ENCODE assay signal across 18 cellular contexts in the genomic region with DNA sequence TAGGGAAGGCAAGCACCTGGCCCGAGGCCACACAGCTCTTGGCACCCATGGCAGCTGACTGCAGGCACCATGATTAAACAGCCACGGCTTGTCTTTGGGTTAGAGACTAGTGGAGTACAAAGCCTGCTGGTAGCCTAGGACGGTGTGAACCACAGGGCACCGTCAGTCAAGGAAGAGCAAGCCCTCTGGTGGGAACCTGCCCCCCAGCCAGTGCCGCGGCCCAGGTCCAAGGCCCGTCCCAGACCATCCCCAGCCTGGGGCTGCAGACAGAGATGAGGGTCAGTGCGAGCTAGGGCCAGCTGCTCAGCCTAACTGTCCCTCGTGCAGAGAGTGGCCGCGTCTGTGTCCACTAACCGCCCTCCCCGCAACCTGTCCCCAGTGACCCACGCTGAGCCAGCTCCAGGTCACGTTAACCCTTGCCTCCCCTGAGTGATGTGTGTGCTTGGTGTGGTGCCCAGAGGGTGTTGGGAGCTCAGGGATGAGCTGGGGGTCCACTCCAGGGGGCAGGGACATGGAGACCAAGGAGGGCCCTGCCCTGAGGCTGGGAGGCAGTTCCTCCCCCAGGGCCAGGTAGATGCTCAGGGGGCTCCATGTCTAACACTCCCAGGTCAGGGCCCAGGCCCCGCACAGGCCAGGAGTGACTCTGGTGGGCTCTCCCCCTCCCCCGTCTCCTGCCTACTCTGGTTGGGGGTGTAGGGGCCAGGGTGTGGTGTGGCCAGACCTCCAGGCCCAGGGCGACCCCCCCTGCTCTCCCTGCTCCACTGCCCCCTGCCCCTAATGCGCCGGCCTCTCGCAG. TPM values are rescaled to one million over a fixed set of nuclear protein-coding genes. Genes with fewer than 3 reads are reported as not detected.
"Had no signal": no experiment of that assay in that cellular context is flagged by ENCODE, and none has a peak within 500 bp of the region (broad histone marks: within the 10 kb centered on the region; RNA-seq: fewer than 3 reads in every experiment).

No MANE protein-coding gene starts in this region.

- H3K27me3 Mint-ChIP-seq: activated naive CD8-positive, alpha-beta T cell had no signal

- H3K4me1 ChIP-seq: left lung, pancreas had no signal

- H3K27ac Mint-ChIP-seq: activated CD4-positive, alpha-beta memory T cell treated with anti-CD3 and anti-CD28 coated beads for 36 hours; activated naive CD8-positive, alpha-beta T cell; brain; memory B cell; nephron had no signal

- H3K36me3 ChIP-seq: pancreas had no signal

- H3K27me3 ChIP-seq: pancreas had no signal

- H3K4me1 Mint-ChIP-seq: memory B cell had no signal

- DNase-seq: activated CD4-positive, alpha-beta memory T cell treated with anti-CD3 and anti-CD28 coated beads for 36 hours; activated CD4-positive, alpha-beta T cell treated with anti-CD3 and anti-CD28 coated beads for 1 hour; activated gamma-delta T cell; activated T-cell treated with anti-CD3 and anti-CD28 coated beads, Interleukin-2, amount 50 U/mL, for 48 hours; spleen; stimulated activated CD4-positive, alpha-beta T cell treated with anti-CD3 and anti-CD28 coated beads, Interleukin-2, amount 100 ng/mL, for 24 hours; stimulated activated naive CD4-positive, alpha-beta T cell had no signal

- H3K9me3 ChIP-seq: left lung, pancreas, spleen had no signal

- H3K4me3 ChIP-seq: left lung, pancreas, spleen had no signal

- H3K9me3 Mint-ChIP-seq: activated CD4-positive, alpha-beta memory T cell treated with anti-CD3 and anti-CD28 coated beads for 36 hours; brain; memory B cell; nephron had no signal

- H3K27ac ChIP-seq: left lung, pancreas, spleen had no signal

- ATAC-seq: left lung had no signal

- H3K4me3 Mint-ChIP-seq: activated CD4-positive, alpha-beta memory T cell treated with anti-CD3 and anti-CD28 coated beads for 36 hours; activated naive CD8-positive, alpha-beta T cell; brain; memory B cell; nephron had no signal

RNA-seq across cellular contexts. Expression of gene CCDC27, which starts 20.1 kb away (rescaled TPM):
- total RNA-seq: activated CD4-positive, alpha-beta memory T cell treated with anti-CD3 and anti-CD28 coated beads for 36 hours; cerebellum; dermis microvascular lymphatic vessel endothelial cell; left lung; spleen; temporal lobe; urinary bladder had no signal
- polyA plus RNA-seq: esophagus, pancreas, spleen, urinary bladder had no signal

RNA-seq across cellular contexts. Expression of gene SMIM1, which starts 40.4 kb away (rescaled TPM):
- total RNA-seq: temporal lobe, urinary bladder had no signal
